Comparison of ENCODE assay signal across 8 cellular contexts in genomic region chr12:1583421-1584078, GRCh38. TPM values are rescaled to one million over a fixed set of nuclear protein-coding genes. Genes with fewer than 3 reads are reported as not detected.
DNase-seq lines count a peak whose midpoint lies in the region; ATAC-seq and TF ChIP-seq lines count a peak whose summit lies in the region.

No MANE protein-coding gene starts in this region.

- no peaks in the 10 kb centered on the region for H3K9me3 ChIP-seq in colonic mucosa
- H3K9me3 ChIP-seq in right lobe of liver: no peaks in the 10 kb centered on the region

- intact Hi-C loops in colonic mucosa (cut with DNase I): loop anchor here (10.0 kb wide), 1 partner anchor 299 kb away; no protein-coding TSS in a partner anchor
- intact Hi-C loops in right lobe of liver (cut with DNase I): loop anchor here in 1 of 2 donors (10.0 kb wide), 1 partner anchor 469 kb away; no protein-coding TSS in a partner anchor

- H3K27me3 ChIP-seq in colonic mucosa: no peaks in the 10 kb centered on the region
- no peaks in the 10 kb centered on the region for H3K27me3 ChIP-seq in right lobe of liver

- ATAC-seq in HG03342 (IDR thresholded peaks at IDR 0.05; ENCODE audit: unreplicated experiment) (peak; percentile 61), right lobe of liver (peak; percentile 88 to 97 (median 94)), HG02678 (IDR thresholded peaks at IDR 0.05; ENCODE audit: unreplicated experiment) (no peak)

- H3K4me1 ChIP-seq in colonic mucosa (peaks cover 3% of the 10 kb centered on the region), right lobe of liver (peaks cover 0 to 6% (median 0%) of the 10 kb centered on the region in 4 donors)

- H3K27ac ChIP-seq in colonic mucosa: no peak overlapping the region
- no peak overlapping the region for H3K27ac ChIP-seq in right lobe of liver

- H3K4me3 ChIP-seq in GM08714 (ENCODE audit: low read length) (peak overlapping the region; percentile 6; the same call in 1 of the 2 replicates), colonic mucosa (no peak overlapping the region), right lobe of liver (no peak overlapping the region)

- DNase-seq in NCI-H446 (lab: John Stamatoyannopoulos, UW): peak; percentile 51 to 91
- peak; percentile 49 for DNase-seq in activated CD4-positive, CD25-positive, alpha-beta regulatory T cell treated with anti-CD3 and anti-CD28 coated beads, Interleukin-2, amount 50 U/mL, for 72 hours
- peak; percentile 88 for DNase-seq in colonic mucosa
- peak in 1 of 3 donors; percentile 66 for DNase-seq in right lobe of liver
- peak; percentile 41 to 68 (median 60) for DNase-seq in stimulated activated CD4-positive, alpha-beta T cell treated with anti-CD3 and anti-CD28 coated beads, TNF-alpha, amount 100 ng/mL, for 48 hours (ENCODE audit: low read depth in 3 of 3)

- no peak for TF ChIP-seq POLR2A in right lobe of liver (IDR thresholded peaks at IDR 0.05)

- H3K36me3 ChIP-seq in colonic mucosa (no peaks in the 10 kb centered on the region), right lobe of liver (peaks cover 0 to 6% (median 0%) of the 10 kb centered on the region in 4 donors)

- 1% methylated on average over 6 of the region's 6 CpGs for WGBS in right lobe of liver (ENCODE audit: insufficient coverage, low coverage, low lambda C conversion rate, missing lambda C conversion rate)

- H3K9ac ChIP-seq in colonic mucosa (ENCODE audit: low read depth in 2 of 2, low read length in 2 of 2): no peak overlapping the region

- TF ChIP-seq CTCF in colonic mucosa (IDR thresholded peaks at IDR 0.05) (peak; percentile 82), right lobe of liver (IDR thresholded peaks at IDR 0.05) (peak; percentile 87 to 94 (median 89))

RNA-seq across cellular contexts. Expression of gene FBXL14, which starts 10.8 kb away (rescaled TPM):
- 10 to 100 TPM; 32.3 to 37.4 TPM for total RNA-seq in colonic mucosa
- 1 to 10 TPM; 4.7 to 6.8 (median 5.4) TPM for total RNA-seq in right lobe of liver

RNA-seq across cellular contexts. Expression of gene WNT5B, which starts 45.5 kb away (rescaled TPM):
- 1 to 10 TPM; 1.5 to 5.9 TPM for total RNA-seq in colonic mucosa
- total RNA-seq in right lobe of liver: 1 to 10 TPM in 4 of 6 experiments, under 1 TPM in 2; 0.43 to 8.1 (median 1.5) TPM

Comparison
In these comparisons a context has a peak if more than half of its experiments do, and no peak if none do; other contexts are left out.
1. RNA of gene FBXL14, which starts 10.8 kb away (total RNA-seq): 32.3 to 37.4 TPM in colonic mucosa; 4.7 to 6.8 TPM in right lobe of liver; every median in the first group is over 4 times any median in the second.